7 cellular contexts compared by ENCODE assay signal in genomic region chr15:72476330-72476729, GRCh38. TPM values are rescaled to one million over a fixed set of nuclear protein-coding genes. Genes with fewer than 3 reads are reported as not detected.
A peak's percentile ranks its signal among the peaks of the same experiment; 100 is the strongest.
DNase-seq lines count a peak whose midpoint lies in the region; ATAC-seq and TF ChIP-seq lines count a peak whose summit lies in the region.
"Not testable (repeated sequence)": the region's sequence is repeated elsewhere in the genome, so short reads cannot be mapped to it uniquely, and the experiment has no call there.

No MANE protein-coding gene starts in this region.

- CTCF ChIA-PET in OCI-LY7 (lab: Charles Lee; ENCODE audit: unreplicated experiment); mammary epithelial cell (lab: Charles Lee; ENCODE audit: low non-redundant PET): not testable (repeated sequence)
- CTCF ChIA-PET in activated CD8-positive, alpha-beta T cell treated with anti-CD3 and anti-CD28 coated beads, Interleukin-2, amount 10 ng/mL, durations not matched to agents 7 days and 5 days (lab: Charles Lee), result interaction anchor here (0.7 to 1.6 kb wide), 5 partner anchors 9 to 81 kb away, joined by 3 to 4 read pairs (median 4); no protein-coding TSS in a partner anchor

- not testable (repeated sequence) for H3K9me3 Mint-ChIP-seq in activated CD8-positive, alpha-beta T cell treated with anti-CD3 and anti-CD28 coated beads, Interleukin-2, amount 10 ng/mL, durations not matched to agents 7 days and 5 days (ENCODE audit: insufficient read depth)

- H3K79me2 ChIP-seq in OCI-LY7 (ENCODE audit: insufficient read depth, low read depth, low read length) (peaks cover 69% of the 10 kb centered on the region), mammary epithelial cell (ENCODE audit: insufficient read depth, low read length) (peaks cover 81% of the 10 kb centered on the region)

- dilution Hi-C loops in mammary epithelial cell (cut with HindIII; ENCODE audit: low sequenced_read_pairs), result not testable (repeated sequence)

- intact Hi-C loops in OCI-LY7 (cut with micrococcal nuclease; ENCODE audit: unreplicated experiment) (loop anchor here (10.0 kb wide), 1 partner anchor 208 kb away; the partner anchor contains the start of genes BBS4 and HIGD2B), mammary epithelial cell (cut with micrococcal nuclease) (loop anchor here (5.0 to 10.0 kb wide), 2 partner anchors 56 to 162 kb away; no protein-coding TSS in a partner anchor)

- not testable (repeated sequence) for H3K27me3 ChIP-seq in mammary epithelial cell (ENCODE audit: insufficient read depth, low read length); muscle layer of duodenum (ENCODE audit: low read depth, low read length); skeletal muscle satellite cell (ENCODE audit: control insufficient read depth, insufficient read depth, low read length)

- H3K4me3 Mint-ChIP-seq in activated CD8-positive, alpha-beta T cell treated with anti-CD3 and anti-CD28 coated beads, Interleukin-2, amount 10 ng/mL, durations not matched to agents 7 days and 5 days, result peak overlapping the region; percentile 68

- H3K36me3 ChIP-seq in OCI-LY7 (ENCODE audit: insufficient read depth, low read length) (peaks cover 62% of the 10 kb centered on the region), mammary epithelial cell (ENCODE audit: insufficient read depth, low read length) (peaks cover 12% of the 10 kb centered on the region), muscle layer of duodenum (ENCODE audit: control insufficient read depth in 1 of 2, insufficient read depth in 2 of 2, low read length in 2 of 2) (peaks cover 8 to 18% of the 10 kb centered on the region in 2 donors), skeletal muscle satellite cell (ENCODE audit: insufficient read depth, low read length) (peaks cover 19% of the 10 kb centered on the region)

- not testable (repeated sequence) for H3K9ac ChIP-seq in mammary epithelial cell (ENCODE audit: insufficient read depth, low read length)
- peak overlapping the region; percentile 100 for H3K9ac ChIP-seq in skeletal muscle satellite cell (ENCODE audit: low read depth, low read length)

- peak overlapping the region; percentile 99 for H3K4me3 ChIP-seq in GM12865 (ENCODE audit: low read depth, low read length)
- peak overlapping the region; percentile 94 for H3K4me3 ChIP-seq in OCI-LY7 (ENCODE audit: low read depth, low read length, poor library complexity, severe bottlenecking)
- peak overlapping the region; percentile 60 to 99 (median 77) for H3K4me3 ChIP-seq in mammary epithelial cell (replicated peaks in 1 of 3; ENCODE audit: insufficient read depth in 1 of 3, low read depth in 2 of 3, low read length in 3 of 3)
- peak overlapping the region; percentile 68 to 69 for H3K4me3 ChIP-seq in foreskin fibroblast (ENCODE audit: low read depth in 1 of 2, low read length in 2 of 2)
- H3K4me3 ChIP-seq in muscle layer of duodenum (ENCODE audit: low read depth in 1 of 2, low read length in 2 of 2), result peak overlapping the region; percentile 95 to 98
- peak overlapping the region; percentile 99 for H3K4me3 ChIP-seq in skeletal muscle satellite cell (ENCODE audit: low read length)

- not testable (repeated sequence) for TF ChIP-seq CTCF in GM12865 (IDR thresholded peaks at IDR 0.05; ENCODE audit: insufficient read depth, low read depth, low read length, missing control alignments); OCI-LY7 (conservative IDR thresholded peaks at IDR 0.05; ENCODE audit: low read length); mammary epithelial cell (conservative IDR thresholded peaks at IDR 0.05 in 1 of 2, IDR thresholded peaks at IDR 0.05 in 1 of 2; ENCODE audit: extremely low read depth in 1 of 2, insufficient read depth in 1 of 2, low read depth in 1 of 2, low read length in 2 of 2); foreskin fibroblast (IDR thresholded peaks at IDR 0.05; ENCODE audit: low read depth, low read length)

- 89% methylated on average over 16 of the region's 16 CpGs for WGBS in mammary epithelial cell (ENCODE audit: low coverage, missing lambda C conversion rate)

- not testable (repeated sequence) for H2AFZ ChIP-seq in OCI-LY7 (ENCODE audit: low read length); mammary epithelial cell (ENCODE audit: low read depth, low read length)

- H3K9me2 ChIP-seq in OCI-LY7 (ENCODE audit: insufficient read depth, low read length), result not testable (repeated sequence)

- not testable (repeated sequence) for H3K27me3 Mint-ChIP-seq in activated CD8-positive, alpha-beta T cell treated with anti-CD3 and anti-CD28 coated beads, Interleukin-2, amount 10 ng/mL, durations not matched to agents 7 days and 5 days (ENCODE audit: low read depth)

- H3K4me1 Mint-ChIP-seq in activated CD8-positive, alpha-beta T cell treated with anti-CD3 and anti-CD28 coated beads, Interleukin-2, amount 10 ng/mL, durations not matched to agents 7 days and 5 days (ENCODE audit: low read depth), result peaks cover 45% of the 10 kb centered on the region

- peaks cover 24% of the 10 kb centered on the region for H4K20me1 ChIP-seq in OCI-LY7 (ENCODE audit: insufficient read depth, low read length)
- H4K20me1 ChIP-seq in mammary epithelial cell (ENCODE audit: insufficient read depth, low read length), result not testable (repeated sequence)

- peaks cover 48% of the 10 kb centered on the region for H3K36me3 Mint-ChIP-seq in activated CD8-positive, alpha-beta T cell treated with anti-CD3 and anti-CD28 coated beads, Interleukin-2, amount 10 ng/mL, durations not matched to agents 7 days and 5 days (ENCODE audit: low read depth)

- peak overlapping the region; percentile 96 for H3K4me2 ChIP-seq in OCI-LY7 (ENCODE audit: low read length)
- H3K4me2 ChIP-seq in mammary epithelial cell (ENCODE audit: insufficient read depth, low read depth, low read length), result peak overlapping the region; percentile 94
- peak overlapping the region; percentile 99 for H3K4me2 ChIP-seq in skeletal muscle satellite cell (ENCODE audit: low read length)

- DNase-seq in GM12865 (ENCODE audit: low read depth); OCI-LY7 (ENCODE audit: low spot score); activated CD8-positive, alpha-beta T cell treated with anti-CD3 and anti-CD28 coated beads, Interleukin-2, amount 10 ng/mL, durations not matched to agents 7 days and 5 days; mammary epithelial cell; foreskin fibroblast: not testable (repeated sequence)

- POLR2A ChIA-PET in OCI-LY7 (lab: Charles Lee), result not testable (repeated sequence)
- POLR2A ChIA-PET in activated CD8-positive, alpha-beta T cell treated with anti-CD3 and anti-CD28 coated beads, Interleukin-2, amount 10 ng/mL, durations not matched to agents 7 days and 5 days (lab: Charles Lee), result interaction anchor here (0.6 to 2.0 kb wide), 2 partner anchors 15 to 131 kb away, joined by 3 to 8 read pairs; no protein-coding TSS in a partner anchor

- in situ Hi-C loops in mammary epithelial cell (cut with MboI; ENCODE audit: low sequenced_read_pairs in 2 of 2), result not testable (repeated sequence)

- TSS peak; percentile 45 for BruUV-seq in OCI-LY7 (replicated peaks; lab: Mats Ljungman, UMichigan)
- not testable (repeated sequence) for BruUV-seq in mammary epithelial cell (replicated peaks; lab: Mats Ljungman, UMichigan)

- ATAC-seq in activated CD8-positive, alpha-beta T cell treated with anti-CD3 and anti-CD28 coated beads, Interleukin-2, amount 10 ng/mL, durations not matched to agents 7 days and 5 days, result not testable (repeated sequence)

- not testable (repeated sequence) for H3K9me3 ChIP-seq in OCI-LY7 (ENCODE audit: low read length); mammary epithelial cell (replicated peaks; ENCODE audit: insufficient read depth, low read length); muscle layer of duodenum (ENCODE audit: control insufficient read depth in 1 of 2, low read length in 2 of 2); skeletal muscle satellite cell (replicated peaks; ENCODE audit: low read length)

- not testable (repeated sequence) for H3K27ac Mint-ChIP-seq in activated CD8-positive, alpha-beta T cell treated with anti-CD3 and anti-CD28 coated beads, Interleukin-2, amount 10 ng/mL, durations not matched to agents 7 days and 5 days

- not testable (repeated sequence) for H3K27ac ChIP-seq in OCI-LY7 (ENCODE audit: low read depth, low read length, poor library complexity, severe bottlenecking)
- H3K27ac ChIP-seq in mammary epithelial cell (ENCODE audit: insufficient read depth, low read depth, low read length) (peak overlapping the region; percentile 97), muscle layer of duodenum (ENCODE audit: low read length) (peak overlapping the region; percentile 100)

- peaks cover 30% of the 10 kb centered on the region for H3K4me1 ChIP-seq in OCI-LY7 (ENCODE audit: insufficient read depth, low read length, poor library complexity, severe bottlenecking)
- peaks cover 13% of the 10 kb centered on the region for H3K4me1 ChIP-seq in mammary epithelial cell (ENCODE audit: insufficient read depth, low read length)
- H3K4me1 ChIP-seq in muscle layer of duodenum (ENCODE audit: control insufficient read depth in 1 of 2, insufficient read depth in 2 of 2, low read length in 2 of 2), result peaks cover 22 to 48% of the 10 kb centered on the region in 2 donors
- peaks cover 22% of the 10 kb centered on the region for H3K4me1 ChIP-seq in skeletal muscle satellite cell (ENCODE audit: control insufficient read depth, insufficient read depth, low read length)

RNA-seq across cellular contexts. Expression of gene ARIH1, which starts 2.2 kb away (rescaled TPM):
- total RNA-seq in OCI-LY7 (2014; rRNA removed; shearing (Covaris generic)), result 33.0 and 37.1 TPM in 2 replicates
- total RNA-seq in OCI-LY7 (2022), result 142 and 153 TPM in 2 replicates
- 100 to 1,000 TPM; 110 to 119 TPM for total RNA-seq in activated CD8-positive, alpha-beta T cell treated with anti-CD3 and anti-CD28 coated beads, Interleukin-2, amount 10 ng/mL, durations not matched to agents 7 days and 5 days
- total RNA-seq in mammary epithelial cell, result 100 to 1,000 TPM in 1 of 2 donors, 10 to 100 TPM in 1; 51.0 to 178 TPM
- polyA plus RNA-seq in mammary epithelial cell, result 35.4 TPM
- polyA minus RNA-seq in mammary epithelial cell, result 114 TPM
- total RNA-seq in skeletal muscle satellite cell (2012; rRNA removed), result 15.7 and 26.4 TPM in 2 replicates
